Comparison of ENCODE assay signal across 2 cellular contexts in the genomic region with DNA sequence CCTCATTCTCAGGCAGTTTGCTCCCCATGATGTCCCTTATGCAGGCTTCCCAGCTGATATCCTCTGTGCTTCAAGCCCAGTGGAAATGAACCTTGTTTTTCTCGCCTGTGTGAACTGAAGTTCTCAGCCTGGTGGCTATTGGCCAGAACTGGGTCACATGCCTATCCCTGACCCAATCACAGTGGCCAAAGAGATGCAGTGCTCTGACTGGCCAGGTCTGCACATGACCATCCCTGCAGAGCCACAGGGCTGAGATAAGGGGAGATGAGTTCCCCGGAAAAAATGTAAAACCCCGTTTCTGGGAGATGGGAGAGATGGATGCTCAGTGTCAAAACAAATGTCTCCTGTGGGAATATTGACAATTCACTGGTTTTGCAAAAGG.
TF ChIP-seq lines count a peak whose summit lies in the region.

No MANE protein-coding gene starts in this region.

TF ChIP-seq in SK-N-SH, 30 proteins besides CTCF, POLR2A, EP300 and RAD21 (continued from another document):
- TF ChIP-seq FOXJ3 (CRISPR knock-in tag; IDR thresholded peaks at IDR 0.05), result no peak
- TF ChIP-seq, protein P1, sequence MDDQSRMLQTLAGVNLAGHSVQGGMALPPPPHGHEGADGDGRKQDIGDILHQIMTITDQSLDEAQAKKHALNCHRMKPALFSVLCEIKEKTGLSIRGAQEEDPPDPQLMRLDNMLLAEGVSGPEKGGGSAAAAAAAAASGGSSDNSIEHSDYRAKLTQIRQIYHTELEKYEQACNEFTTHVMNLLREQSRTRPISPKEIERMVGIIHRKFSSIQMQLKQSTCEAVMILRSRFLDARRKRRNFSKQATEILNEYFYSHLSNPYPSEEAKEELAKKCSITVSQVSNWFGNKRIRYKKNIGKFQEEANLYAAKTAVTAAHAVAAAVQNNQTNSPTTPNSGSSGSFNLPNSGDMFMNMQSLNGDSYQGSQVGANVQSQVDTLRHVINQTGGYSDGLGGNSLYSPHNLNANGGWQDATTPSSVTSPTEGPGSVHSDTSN (IDR thresholded peaks at IDR 0.05), result no peak
- TF ChIP-seq CHD2 (IDR thresholded peaks at IDR 0.05; ENCODE audit: low read length, partially characterized antibody), result no peak
- no peak for TF ChIP-seq SIN3A (IDR thresholded peaks at IDR 0.05; ENCODE audit: borderline replicate concordance, low read depth, low read length)
- no peak for TF ChIP-seq SMC3 (IDR thresholded peaks at IDR 0.05; ENCODE audit: low read depth, low read length)
- TF ChIP-seq, protein P2, sequence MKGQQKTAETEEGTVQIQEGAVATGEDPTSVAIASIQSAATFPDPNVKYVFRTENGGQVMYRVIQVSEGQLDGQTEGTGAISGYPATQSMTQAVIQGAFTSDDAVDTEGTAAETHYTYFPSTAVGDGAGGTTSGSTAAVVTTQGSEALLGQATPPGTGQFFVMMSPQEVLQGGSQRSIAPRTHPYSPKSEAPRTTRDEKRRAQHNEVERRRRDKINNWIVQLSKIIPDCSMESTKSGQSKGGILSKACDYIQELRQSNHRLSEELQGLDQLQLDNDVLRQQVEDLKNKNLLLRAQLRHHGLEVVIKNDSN (IDR thresholded peaks at IDR 0.05; ENCODE audit: borderline replicate concordance, low read depth), result no peak
- TF ChIP-seq, protein P3, sequence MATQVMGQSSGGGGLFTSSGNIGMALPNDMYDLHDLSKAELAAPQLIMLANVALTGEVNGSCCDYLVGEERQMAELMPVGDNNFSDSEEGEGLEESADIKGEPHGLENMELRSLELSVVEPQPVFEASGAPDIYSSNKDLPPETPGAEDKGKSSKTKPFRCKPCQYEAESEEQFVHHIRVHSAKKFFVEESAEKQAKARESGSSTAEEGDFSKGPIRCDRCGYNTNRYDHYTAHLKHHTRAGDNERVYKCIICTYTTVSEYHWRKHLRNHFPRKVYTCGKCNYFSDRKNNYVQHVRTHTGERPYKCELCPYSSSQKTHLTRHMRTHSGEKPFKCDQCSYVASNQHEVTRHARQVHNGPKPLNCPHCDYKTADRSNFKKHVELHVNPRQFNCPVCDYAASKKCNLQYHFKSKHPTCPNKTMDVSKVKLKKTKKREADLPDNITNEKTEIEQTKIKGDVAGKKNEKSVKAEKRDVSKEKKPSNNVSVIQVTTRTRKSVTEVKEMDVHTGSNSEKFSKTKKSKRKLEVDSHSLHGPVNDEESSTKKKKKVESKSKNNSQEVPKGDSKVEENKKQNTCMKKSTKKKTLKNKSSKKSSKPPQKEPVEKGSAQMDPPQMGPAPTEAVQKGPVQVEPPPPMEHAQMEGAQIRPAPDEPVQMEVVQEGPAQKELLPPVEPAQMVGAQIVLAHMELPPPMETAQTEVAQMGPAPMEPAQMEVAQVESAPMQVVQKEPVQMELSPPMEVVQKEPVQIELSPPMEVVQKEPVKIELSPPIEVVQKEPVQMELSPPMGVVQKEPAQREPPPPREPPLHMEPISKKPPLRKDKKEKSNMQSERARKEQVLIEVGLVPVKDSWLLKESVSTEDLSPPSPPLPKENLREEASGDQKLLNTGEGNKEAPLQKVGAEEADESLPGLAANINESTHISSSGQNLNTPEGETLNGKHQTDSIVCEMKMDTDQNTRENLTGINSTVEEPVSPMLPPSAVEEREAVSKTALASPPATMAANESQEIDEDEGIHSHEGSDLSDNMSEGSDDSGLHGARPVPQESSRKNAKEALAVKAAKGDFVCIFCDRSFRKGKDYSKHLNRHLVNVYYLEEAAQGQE (IDR thresholded peaks at IDR 0.05; ENCODE audit: low read depth, low read length), result no peak

TF ChIP-seq in SK-N-SH treated with all-trans-retinoic acid at 6 μM for 48 hours, 23 proteins besides CTCF, POLR2A, EP300 and RAD21 (continued from another document):
- TF ChIP-seq, protein P4, sequence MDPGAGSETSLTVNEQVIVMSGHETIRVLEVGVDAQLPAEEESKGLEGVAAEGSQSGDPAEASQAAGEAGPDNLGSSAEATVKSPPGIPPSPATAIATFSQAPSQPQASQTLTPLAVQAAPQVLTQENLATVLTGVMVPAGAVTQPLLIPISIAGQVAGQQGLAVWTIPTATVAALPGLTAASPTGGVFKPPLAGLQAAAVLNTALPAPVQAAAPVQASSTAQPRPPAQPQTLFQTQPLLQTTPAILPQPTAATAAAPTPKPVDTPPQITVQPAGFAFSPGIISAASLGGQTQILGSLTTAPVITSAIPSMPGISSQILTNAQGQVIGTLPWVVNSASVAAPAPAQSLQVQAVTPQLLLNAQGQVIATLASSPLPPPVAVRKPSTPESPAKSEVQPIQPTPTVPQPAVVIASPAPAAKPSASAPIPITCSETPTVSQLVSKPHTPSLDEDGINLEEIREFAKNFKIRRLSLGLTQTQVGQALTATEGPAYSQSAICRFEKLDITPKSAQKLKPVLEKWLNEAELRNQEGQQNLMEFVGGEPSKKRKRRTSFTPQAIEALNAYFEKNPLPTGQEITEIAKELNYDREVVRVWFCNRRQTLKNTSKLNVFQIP (CRISPR knock-in tag; IDR thresholded peaks at IDR 0.05; ENCODE audit: borderline replicate concordance, low read depth), result no peak
- TF ChIP-seq ZC3H10 (CRISPR knock-in tag; IDR thresholded peaks at IDR 0.05) (no peak), GLIS3 (CRISPR knock-in tag; IDR thresholded peaks at IDR 0.05) (no peak), ESRRG (CRISPR knock-in tag; IDR thresholded peaks at IDR 0.05) (no peak), CSDC2 (CRISPR knock-in tag; IDR thresholded peaks at IDR 0.05) (no peak), ZFP3 (CRISPR knock-in tag; IDR thresholded peaks at IDR 0.05) (no peak), OSR1 (CRISPR knock-in tag; IDR thresholded peaks at IDR 0.05) (no peak), PPARA (CRISPR knock-in tag; IDR thresholded peaks at IDR 0.05; ENCODE audit: borderline replicate concordance) (no peak), BACH2 (CRISPR knock-in tag; IDR thresholded peaks at IDR 0.05; ENCODE audit: borderline replicate concordance) (no peak)
- TF ChIP-seq, protein P5, sequence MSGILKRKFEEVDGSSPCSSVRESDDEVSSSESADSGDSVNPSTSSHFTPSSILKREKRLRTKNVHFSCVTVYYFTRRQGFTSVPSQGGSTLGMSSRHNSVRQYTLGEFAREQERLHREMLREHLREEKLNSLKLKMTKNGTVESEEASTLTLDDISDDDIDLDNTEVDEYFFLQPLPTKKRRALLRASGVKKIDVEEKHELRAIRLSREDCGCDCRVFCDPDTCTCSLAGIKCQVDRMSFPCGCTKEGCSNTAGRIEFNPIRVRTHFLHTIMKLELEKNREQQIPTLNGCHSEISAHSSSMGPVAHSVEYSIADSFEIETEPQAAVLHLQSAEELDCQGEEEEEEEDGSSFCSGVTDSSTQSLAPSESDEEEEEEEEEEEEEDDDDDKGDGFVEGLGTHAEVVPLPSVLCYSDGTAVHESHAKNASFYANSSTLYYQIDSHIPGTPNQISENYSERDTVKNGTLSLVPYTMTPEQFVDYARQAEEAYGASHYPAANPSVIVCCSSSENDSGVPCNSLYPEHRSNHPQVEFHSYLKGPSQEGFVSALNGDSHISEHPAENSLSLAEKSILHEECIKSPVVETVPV (CRISPR knock-in tag; IDR thresholded peaks at IDR 0.05), result no peak
- TF ChIP-seq, protein P6, sequence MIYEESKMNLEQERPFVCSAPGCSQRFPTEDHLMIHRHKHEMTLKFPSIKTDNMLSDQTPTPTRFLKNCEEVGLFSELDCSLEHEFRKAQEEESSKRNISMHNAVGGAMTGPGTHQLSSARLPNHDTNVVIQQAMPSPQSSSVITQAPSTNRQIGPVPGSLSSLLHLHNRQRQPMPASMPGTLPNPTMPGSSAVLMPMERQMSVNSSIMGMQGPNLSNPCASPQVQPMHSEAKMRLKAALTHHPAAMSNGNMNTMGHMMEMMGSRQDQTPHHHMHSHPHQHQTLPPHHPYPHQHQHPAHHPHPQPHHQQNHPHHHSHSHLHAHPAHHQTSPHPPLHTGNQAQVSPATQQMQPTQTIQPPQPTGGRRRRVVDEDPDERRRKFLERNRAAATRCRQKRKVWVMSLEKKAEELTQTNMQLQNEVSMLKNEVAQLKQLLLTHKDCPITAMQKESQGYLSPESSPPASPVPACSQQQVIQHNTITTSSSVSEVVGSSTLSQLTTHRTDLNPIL (CRISPR knock-in tag; IDR thresholded peaks at IDR 0.05; ENCODE audit: low read depth), result no peak
- TF ChIP-seq, protein P7, sequence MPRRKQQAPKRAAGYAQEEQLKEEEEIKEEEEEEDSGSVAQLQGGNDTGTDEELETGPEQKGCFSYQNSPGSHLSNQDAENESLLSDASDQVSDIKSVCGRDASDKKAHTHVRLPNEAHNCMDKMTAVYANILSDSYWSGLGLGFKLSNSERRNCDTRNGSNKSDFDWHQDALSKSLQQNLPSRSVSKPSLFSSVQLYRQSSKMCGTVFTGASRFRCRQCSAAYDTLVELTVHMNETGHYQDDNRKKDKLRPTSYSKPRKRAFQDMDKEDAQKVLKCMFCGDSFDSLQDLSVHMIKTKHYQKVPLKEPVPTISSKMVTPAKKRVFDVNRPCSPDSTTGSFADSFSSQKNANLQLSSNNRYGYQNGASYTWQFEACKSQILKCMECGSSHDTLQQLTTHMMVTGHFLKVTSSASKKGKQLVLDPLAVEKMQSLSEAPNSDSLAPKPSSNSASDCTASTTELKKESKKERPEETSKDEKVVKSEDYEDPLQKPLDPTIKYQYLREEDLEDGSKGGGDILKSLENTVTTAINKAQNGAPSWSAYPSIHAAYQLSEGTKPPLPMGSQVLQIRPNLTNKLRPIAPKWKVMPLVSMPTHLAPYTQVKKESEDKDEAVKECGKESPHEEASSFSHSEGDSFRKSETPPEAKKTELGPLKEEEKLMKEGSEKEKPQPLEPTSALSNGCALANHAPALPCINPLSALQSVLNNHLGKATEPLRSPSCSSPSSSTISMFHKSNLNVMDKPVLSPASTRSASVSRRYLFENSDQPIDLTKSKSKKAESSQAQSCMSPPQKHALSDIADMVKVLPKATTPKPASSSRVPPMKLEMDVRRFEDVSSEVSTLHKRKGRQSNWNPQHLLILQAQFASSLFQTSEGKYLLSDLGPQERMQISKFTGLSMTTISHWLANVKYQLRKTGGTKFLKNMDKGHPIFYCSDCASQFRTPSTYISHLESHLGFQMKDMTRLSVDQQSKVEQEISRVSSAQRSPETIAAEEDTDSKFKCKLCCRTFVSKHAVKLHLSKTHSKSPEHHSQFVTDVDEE (CRISPR knock-in tag; IDR thresholded peaks at IDR 0.05), result no peak
